2 cellular contexts compared by ENCODE assay signal in genomic region chr6:33732385-33732784, GRCh38.
TF ChIP-seq lines count a peak whose summit lies in the region.

No MANE protein-coding gene starts in this region.

TF ChIP-seq in H1, 55 proteins besides CTCF, POLR2A, EP300 and RAD21:
- TF ChIP-seq E2F6 (IDR thresholded peaks at IDR 0.05) (no peak), SP2 (IDR thresholded peaks at IDR 0.05; ENCODE audit: low read length) (no peak), MAFK (IDR thresholded peaks at IDR 0.05; ENCODE audit: low read depth, low read length) (no peak), GTF2F1 (IDR thresholded peaks at IDR 0.05; ENCODE audit: borderline replicate concordance, low read depth, low read length) (no peak), PHF8 (conservative IDR thresholded peaks at IDR 0.05; ENCODE audit: low read depth, low read length) (no peak)

TF ChIP-seq in neural cell, 6 proteins besides CTCF, POLR2A, EP300 and RAD21:
- TF ChIP-seq MXI1 (conservative IDR thresholded peaks at IDR 0.05; ENCODE audit: poor library complexity, severe bottlenecking) (no peak), EZH2 (IDR thresholded peaks at IDR 0.05; ENCODE audit: borderline replicate concordance, insufficient read depth, low read length, poor library complexity, severe bottlenecking) (no peak), POLR2AphosphoS5 (IDR thresholded peaks at IDR 0.05) (no peak), REST (IDR thresholded peaks at IDR 0.05; ENCODE audit: borderline replicate concordance) (no peak), SMC3 (conservative IDR thresholded peaks at IDR 0.05; ENCODE audit: poor library complexity) (no peak), TAF1 (IDR thresholded peaks at IDR 0.05; ENCODE audit: low read depth) (no peak)
